2 cellular contexts compared by ENCODE assay signal in genomic region chr6:157531169-157531985, GRCh38.
TF ChIP-seq lines count a peak whose summit lies in the region.

No MANE protein-coding gene starts in this region.

TF ChIP-seq in HEK293, 187 proteins besides CTCF, POLR2A, EP300 and RAD21 (continued from another document):
- TF ChIP-seq PATZ1 (tag by site-specific recombination; IDR thresholded peaks at IDR 0.05) (0 out of 2 replicates have a peak, but pooled peaks have one; percentile 13), ZNF341 (tag by site-specific recombination; IDR thresholded peaks at IDR 0.05; ENCODE audit: low read depth) (peak; percentile 70), ZNF792 (tag by site-specific recombination; IDR thresholded peaks at IDR 0.05) (no peak), ZNF624 (tag by site-specific recombination; IDR thresholded peaks at IDR 0.05) (no peak), PRDM10 (tag by site-specific recombination; IDR thresholded peaks at IDR 0.05) (peak; percentile 47; the same call in 1 of the 2 replicates)

TF ChIP-seq in HepG2, 621 proteins besides CTCF, POLR2A, EP300 and RAD21 (continued from another document and continues in another):
- peak; percentile 98 for TF ChIP-seq ZNF710 (CRISPR knock-in tag; IDR thresholded peaks at IDR 0.05; ENCODE audit: borderline replicate concordance)
- TF ChIP-seq ZNF891 (CRISPR knock-in tag; IDR thresholded peaks at IDR 0.05), result peak; percentile 86; the same call in 1 of the 2 replicates
- TF ChIP-seq ZNF614 (CRISPR knock-in tag; IDR thresholded peaks at IDR 0.05; ENCODE audit: borderline replicate concordance), result peak; percentile 97
- TF ChIP-seq RNF2 (conservative IDR thresholded peaks at IDR 0.05; ENCODE audit: low read depth), result peak; percentile 98
- TF ChIP-seq ZNF10 (CRISPR knock-in tag; IDR thresholded peaks at IDR 0.05; ENCODE audit: borderline replicate concordance, low read depth), result no peak
- TF ChIP-seq BHLHE40 (IDR thresholded peaks at IDR 0.05; ENCODE audit: low read length), result peak; percentile 71; the same call in 1 of the 2 replicates
- TF ChIP-seq ERF (CRISPR knock-in tag; IDR thresholded peaks at IDR 0.05), result peak; percentile 98
- peak; percentile 90; the same call in 1 of the 2 replicates for TF ChIP-seq DNMT3B (CRISPR knock-in tag; conservative IDR thresholded peaks at IDR 0.05)
- TF ChIP-seq CBX2 (IDR thresholded peaks at IDR 0.05; ENCODE audit: low read depth, low read length), result no peak
- no peak for TF ChIP-seq CBX2 (CRISPR knock-in tag; IDR thresholded peaks at IDR 0.05; ENCODE audit: low read depth)
- TF ChIP-seq IKZF5 (CRISPR knock-in tag; IDR thresholded peaks at IDR 0.05), result peak; percentile 100
- TF ChIP-seq HNF1B (CRISPR knock-in tag; IDR thresholded peaks at IDR 0.05), result peak; percentile 91
- no peak for TF ChIP-seq CC2D1A (CRISPR knock-in tag; IDR thresholded peaks at IDR 0.05)
- TF ChIP-seq MYPOP (CRISPR knock-in tag; IDR thresholded peaks at IDR 0.05), result peak; percentile 95
- peak; percentile 86 to 93 for TF ChIP-seq HMGXB4 (CRISPR knock-in tag; IDR thresholded peaks at IDR 0.05; ENCODE audit: borderline replicate concordance in 1 of 2, low read depth in 1 of 2)
- peak; percentile 97 for TF ChIP-seq ZNF446 (CRISPR knock-in tag; IDR thresholded peaks at IDR 0.05)
- TF ChIP-seq ETV6 (CRISPR knock-in tag; conservative IDR thresholded peaks at IDR 0.05), result no peak; the same call in none of the 2 replicates
- peak; percentile 99 for TF ChIP-seq MEF2D (CRISPR knock-in tag; IDR thresholded peaks at IDR 0.05)
- peak; percentile 97; the same call in 1 of the 2 replicates for TF ChIP-seq ZNF180 (CRISPR knock-in tag; IDR thresholded peaks at IDR 0.05; ENCODE audit: borderline replicate concordance, low read depth)
- no peak for TF ChIP-seq ZNF513 (CRISPR knock-in tag; conservative IDR thresholded peaks at IDR 0.05)
- TF ChIP-seq HMGXB3 (CRISPR knock-in tag; IDR thresholded peaks at IDR 0.05; ENCODE audit: borderline replicate concordance), result peak; percentile 87; the same call in 1 of the 2 replicates
- no peak for TF ChIP-seq GPN1 (CRISPR knock-in tag; IDR thresholded peaks at IDR 0.05; ENCODE audit: borderline replicate concordance)
- TF ChIP-seq ZFP82 (CRISPR knock-in tag; IDR thresholded peaks at IDR 0.05; ENCODE audit: borderline replicate concordance), result 0 out of 2 replicates have a peak, but pooled peaks have one; percentile 59
- TF ChIP-seq ATF7 (IDR thresholded peaks at IDR 0.05), result peak; percentile 49
- TF ChIP-seq ATF7 (CRISPR knock-in tag; IDR thresholded peaks at IDR 0.05), result peak; percentile 87
- peak; percentile 91 for TF ChIP-seq ZBTB33 (CRISPR knock-in tag; IDR thresholded peaks at IDR 0.05)
- no peak for TF ChIP-seq ARNT (IDR thresholded peaks at IDR 0.05)
- TF ChIP-seq TOPORS (CRISPR knock-in tag; IDR thresholded peaks at IDR 0.05), result peak; percentile 97
- TF ChIP-seq DDIT3 (CRISPR knock-in tag; IDR thresholded peaks at IDR 0.05), result no peak
- peak; percentile 92; the same call in 1 of the 2 replicates for TF ChIP-seq FOXK1 (CRISPR knock-in tag; IDR thresholded peaks at IDR 0.05; ENCODE audit: borderline replicate concordance, low read depth)
- TF ChIP-seq SAP130 (CRISPR knock-in tag; IDR thresholded peaks at IDR 0.05; ENCODE audit: low read depth), result peak; percentile 96
- peak; percentile 98 for TF ChIP-seq ZNF792 (CRISPR knock-in tag; IDR thresholded peaks at IDR 0.05)
